8 cellular contexts compared by ENCODE assay signal in the genomic region with DNA sequence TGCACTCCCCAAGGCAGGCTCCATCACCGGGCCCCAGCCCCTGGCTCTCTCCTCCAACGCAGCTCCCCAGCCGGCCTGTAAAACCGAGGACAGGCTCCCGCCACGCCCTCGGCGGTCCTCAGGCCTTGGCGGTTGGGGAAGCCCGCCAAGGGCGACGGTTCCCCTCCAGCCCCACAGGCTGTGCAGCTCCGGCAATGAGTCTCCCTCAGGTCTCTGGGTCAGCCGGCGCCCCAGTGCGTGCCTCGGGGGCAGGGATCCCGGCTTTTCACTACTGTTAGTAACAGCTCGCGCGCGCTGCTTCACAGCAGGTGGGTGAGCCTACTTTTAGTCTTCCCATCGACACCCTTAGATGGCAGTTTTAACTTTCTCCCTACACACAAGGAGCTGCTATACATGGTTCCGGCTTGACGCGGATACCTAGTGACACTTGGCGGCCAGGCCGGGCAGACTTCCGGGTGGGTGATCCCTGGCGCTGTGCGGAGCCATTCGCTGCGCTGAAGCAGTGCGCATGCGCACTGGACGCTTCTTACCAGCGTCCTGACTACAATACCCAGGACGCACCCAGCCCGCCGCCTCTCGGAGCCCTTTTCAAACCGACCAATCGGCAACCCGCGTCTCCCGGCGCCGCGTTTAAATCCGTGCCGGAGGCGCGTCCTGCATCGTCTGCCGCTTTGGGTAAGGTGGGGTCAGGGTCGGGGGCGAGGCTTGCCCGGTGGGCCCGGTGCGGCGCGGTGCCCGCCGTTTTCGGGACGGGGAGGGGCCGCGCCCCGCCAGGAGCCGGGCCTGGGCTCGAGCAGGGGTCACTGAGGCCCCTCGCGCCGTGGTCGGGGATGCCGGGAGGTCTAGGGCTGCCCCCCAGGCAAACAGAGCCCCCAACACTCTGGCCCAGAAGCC. TPM values are rescaled to one million over a fixed set of nuclear protein-coding genes. Genes with fewer than 3 reads are reported as not detected.
DNase-seq lines count a peak whose midpoint lies in the region; ATAC-seq and TF ChIP-seq lines count a peak whose summit lies in the region.

A gene with protein sequence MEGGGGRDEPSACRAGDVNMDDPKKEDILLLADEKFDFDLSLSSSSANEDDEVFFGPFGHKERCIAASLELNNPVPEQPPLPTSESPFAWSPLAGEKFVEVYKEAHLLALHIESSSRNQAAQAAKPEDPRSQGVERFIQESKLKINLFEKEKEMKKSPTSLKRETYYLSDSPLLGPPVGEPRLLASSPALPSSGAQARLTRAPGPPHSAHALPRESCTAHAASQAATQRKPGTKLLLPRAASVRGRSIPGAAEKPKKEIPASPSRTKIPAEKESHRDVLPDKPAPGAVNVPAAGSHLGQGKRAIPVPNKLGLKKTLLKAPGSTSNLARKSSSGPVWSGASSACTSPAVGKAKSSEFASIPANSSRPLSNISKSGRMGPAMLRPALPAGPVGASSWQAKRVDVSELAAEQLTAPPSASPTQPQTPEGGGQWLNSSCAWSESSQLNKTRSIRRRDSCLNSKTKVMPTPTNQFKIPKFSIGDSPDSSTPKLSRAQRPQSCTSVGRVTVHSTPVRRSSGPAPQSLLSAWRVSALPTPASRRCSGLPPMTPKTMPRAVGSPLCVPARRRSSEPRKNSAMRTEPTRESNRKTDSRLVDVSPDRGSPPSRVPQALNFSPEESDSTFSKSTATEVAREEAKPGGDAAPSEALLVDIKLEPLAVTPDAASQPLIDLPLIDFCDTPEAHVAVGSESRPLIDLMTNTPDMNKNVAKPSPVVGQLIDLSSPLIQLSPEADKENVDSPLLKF (plus strand): TSS at position 614 of the 894 bp plus-strand sequence. CDS start 531 bp downstream, outside the sequence.

- no peaks in the 10 kb centered on the region for H3K9me3 Mint-ChIP-seq in effector memory CD8-positive, alpha-beta T cell
- no peaks in the 10 kb centered on the region for H3K9me3 Mint-ChIP-seq in memory B cell

- ATAC-seq in effector memory CD8-positive, alpha-beta T cell (replicated peaks), result peak; percentile 97
- peak; percentile 96 for ATAC-seq in memory B cell (ENCODE audit: low read depth)

- H3K4me3 Mint-ChIP-seq in effector memory CD8-positive, alpha-beta T cell, result peak within 1 kb of the TSS; percentile 95
- H3K4me3 Mint-ChIP-seq in memory B cell, result peak within 1 kb of the TSS; percentile 91

- no peaks in the 10 kb centered on the region for H3K27me3 Mint-ChIP-seq in effector memory CD8-positive, alpha-beta T cell
- H3K27me3 Mint-ChIP-seq in memory B cell, result peaks cover 8% of the 10 kb centered on the region

- peaks cover 27 to 35% of the 10 kb centered on the region in 2 donors for H3K4me1 Mint-ChIP-seq in effector memory CD8-positive, alpha-beta T cell (ENCODE audit: low read depth in 2 of 2)
- peaks cover 27% of the 10 kb centered on the region for H3K4me1 Mint-ChIP-seq in memory B cell

- H3K36me3 Mint-ChIP-seq in effector memory CD8-positive, alpha-beta T cell (ENCODE audit: insufficient read depth), result peaks cover 35% of the 10 kb centered on the region
- peaks cover 5% of the 10 kb centered on the region for H3K36me3 Mint-ChIP-seq in memory B cell

- peak; percentile 99 for DNase-seq in COLO668 (lab: John Stamatoyannopoulos, UW; ENCODE audit: unreplicated experiment)
- peak; percentile 99 for DNase-seq in GM20000 (ENCODE audit: low spot score)
- DNase-seq in HT-29 (ENCODE audit: low spot score), result peak; percentile 96
- peak; percentile 97 for DNase-seq in NOMO-1 (lab: John Stamatoyannopoulos, UW; ENCODE audit: unreplicated experiment in 2 of 2)
- DNase-seq in activated CD8-positive, alpha-beta memory T cell treated with anti-CD3 and anti-CD28 coated beads for 4 hours (ENCODE audit: low read depth in 2 of 2), result peak; percentile 94 to 95
- DNase-seq in effector memory CD8-positive, alpha-beta T cell, result peak; percentile 94 to 96 (median 95)
- peak; percentile 88 to 93 for DNase-seq in memory B cell (ENCODE audit: low spot score in 2 of 2)
- peak; percentile 90 for DNase-seq in stimulated activated CD8-positive, alpha-beta memory T cell treated with anti-CD3 and anti-CD28 coated beads, Interleukin-12 subunit alpha, Interleukin-12 subunit beta, amount 100 ng/mL, for 24 hours (ENCODE audit: extremely low read depth)

- H3K27ac Mint-ChIP-seq in effector memory CD8-positive, alpha-beta T cell, result peak within 1 kb of the TSS; percentile 98
- peak within 1 kb of the TSS; percentile 96 for H3K27ac Mint-ChIP-seq in memory B cell

- TF ChIP-seq CTCF in GM20000 (IDR thresholded peaks at IDR 0.05; ENCODE audit: extremely low read depth, missing control alignments), result no peak

RNA-seq across cellular contexts. Expression of the gene that starts here (rescaled TPM):
- 22.0 and 23.5 TPM in 2 replicates for total RNA-seq in HT-29 (2014; rRNA removed; shearing (Covaris generic))

Comparison
In these comparisons a context has a peak if more than half of its experiments do, and no peak if none do; other contexts are left out.
1. Peak in every context shown above with its lines: DNase-seq and ATAC-seq.